11 cellular contexts compared by ENCODE assay signal in the genomic region with DNA sequence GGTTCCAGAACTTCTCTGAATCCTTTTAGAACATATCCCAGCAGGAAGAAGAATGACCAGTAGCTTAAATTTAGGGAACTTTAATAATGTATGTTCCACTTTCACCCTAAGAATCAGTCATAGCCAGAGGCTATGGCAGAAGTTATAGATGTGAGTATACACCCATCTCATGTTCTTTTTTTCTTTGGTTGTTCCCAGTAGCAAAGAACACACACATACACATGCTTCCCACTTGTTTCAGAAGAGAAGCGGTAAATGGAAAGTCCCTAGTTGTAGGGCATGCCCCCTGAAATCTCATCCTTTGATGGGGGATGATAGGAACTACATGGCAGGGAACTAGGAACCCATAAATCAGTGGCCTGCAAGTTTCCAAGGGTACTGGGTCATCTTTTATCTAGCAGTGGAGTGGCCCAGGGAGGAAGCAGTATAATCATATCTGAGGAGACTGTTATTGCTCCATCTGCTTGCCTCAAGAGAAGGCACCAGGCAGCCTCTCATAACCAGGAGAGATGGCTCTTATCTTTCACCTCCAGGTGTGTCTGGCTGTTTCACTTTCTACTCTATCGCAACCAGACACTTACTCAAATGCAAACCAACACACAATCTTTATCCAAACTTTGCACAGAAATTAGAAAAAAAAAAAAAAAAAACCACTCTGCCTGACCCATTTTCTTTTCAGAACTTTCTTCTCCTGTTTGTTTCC.
A peak's percentile ranks its signal among the peaks of the same experiment; 100 is the strongest.
DNase-seq lines count a peak whose midpoint lies in the region; ATAC-seq and TF ChIP-seq lines count a peak whose summit lies in the region.
"Had no signal": no experiment of that assay in that cellular context is flagged by ENCODE, and none has a peak within 500 bp of the region (broad histone marks: within the 10 kb centered on the region; RNA-seq: fewer than 3 reads in every experiment).

No MANE protein-coding gene starts in this region.

- H3K4me3 Mint-ChIP-seq in stimulated activated memory B cell treated with anti-CD40 and anti-IgM and Interleukin-4, amounts not matched to agents 10 μg/mL and 1 μg/mL and 100 μg/mL, for 72 hours = no peak overlapping the region
- no peak overlapping the region for H3K4me3 Mint-ChIP-seq in GM23338

- no peaks in the 10 kb centered on the region for H3K36me3 Mint-ChIP-seq in stimulated activated memory B cell treated with anti-CD40 and anti-IgM and Interleukin-4, amounts not matched to agents 10 μg/mL and 1 μg/mL and 100 μg/mL, for 72 hours
- H3K36me3 Mint-ChIP-seq in GM23338 (ENCODE audit: low read depth) = peaks cover 4% of the 10 kb centered on the region; the same call in 1 of the 3 replicates

- H3K4me3 ChIP-seq in GM23338 = no peak overlapping the region

- no peaks in the 10 kb centered on the region for H3F3A ChIP-seq in GM23338 (replicated peaks; ENCODE audit: low read depth)

- peaks cover 9% of the 10 kb centered on the region; the same call in 1 of the 2 replicates for H3K9me2 ChIP-seq in GM23338 (ENCODE audit: insufficient read depth)

- no peaks in the 10 kb centered on the region for H3K79me2 ChIP-seq in GM23338 (replicated peaks; ENCODE audit: insufficient read depth)

- no peak overlapping the region for H2AFZ ChIP-seq in GM23338

- TF ChIP-seq CTCF in GM23338 (conservative IDR thresholded peaks at IDR 0.05; ENCODE audit: low read depth in 2 of 2) = no peak

- H3K27ac Mint-ChIP-seq in stimulated activated memory B cell treated with anti-CD40 and anti-IgM and Interleukin-4, amounts not matched to agents 10 μg/mL and 1 μg/mL and 100 μg/mL, for 72 hours = no peak overlapping the region
- H3K27ac Mint-ChIP-seq in GM23338 = no peak overlapping the region

- no peaks in the 10 kb centered on the region for H3K27me3 ChIP-seq in GM23338 (ENCODE audit: insufficient read depth)

- no peaks in the 10 kb centered on the region for H3K4me1 Mint-ChIP-seq in stimulated activated memory B cell treated with anti-CD40 and anti-IgM and Interleukin-4, amounts not matched to agents 10 μg/mL and 1 μg/mL and 100 μg/mL, for 72 hours
- H3K4me1 Mint-ChIP-seq in GM23338 = peaks cover 28% of the 10 kb centered on the region

- H3K4me2 ChIP-seq in GM23338 = no peak overlapping the region

- DNase-seq in NCI-H187 treated with DMSO at 0.1 percent for 48 hours (lab: John Stamatoyannopoulos, UW) (peak; percentile 9), NCI-H187 (lab: John Stamatoyannopoulos, UW) (no peak), activated T-cell treated with anti-CD3 and anti-CD28 coated beads for 4 hours (no peak), GM23338 (ENCODE audit: low spot score) (no peak)
- no peak for DNase-seq in activated naive CD4-positive, alpha-beta T cell treated with Interleukin-2 at 50 U/mL for 16 hours
- DNase-seq: activated CD8-positive, alpha-beta memory T cell treated with anti-CD3 and anti-CD28 coated beads for 24 hours; aorta had no signal

- H3K27ac ChIP-seq in GM23338 (ENCODE audit: low read depth) = no peak overlapping the region
- H3K27ac ChIP-seq: 22Rv1 had no signal

- peaks cover 20% of the 10 kb centered on the region for H3K4me1 ChIP-seq in GM23338 (ENCODE audit: insufficient read depth)

- no peaks in the 10 kb centered on the region; the same call in 1 of the 2 replicates for H3K36me3 ChIP-seq in GM23338 (ENCODE audit: insufficient read depth)

- no peaks in the 10 kb centered on the region for H4K20me1 ChIP-seq in GM23338 (replicated peaks; ENCODE audit: insufficient read depth)

- ATAC-seq in HG02571 (IDR thresholded peaks at IDR 0.05; ENCODE audit: unreplicated experiment) (peak; percentile 87), HG03342 (IDR thresholded peaks at IDR 0.05; ENCODE audit: unreplicated experiment) (peak; percentile 89), GM23338 (no peak)
- peak; percentile 38 for ATAC-seq in stimulated activated memory B cell treated with anti-CD40 and anti-IgM and Interleukin-4, amounts not matched to agents 10 μg/mL and 1 μg/mL and 100 μg/mL, for 72 hours

- H3K27me3 Mint-ChIP-seq in stimulated activated memory B cell treated with anti-CD40 and anti-IgM and Interleukin-4, amounts not matched to agents 10 μg/mL and 1 μg/mL and 100 μg/mL, for 72 hours = peaks cover 6% of the 10 kb centered on the region
- H3K27me3 Mint-ChIP-seq in GM23338 (ENCODE audit: insufficient read depth, low read depth, poor library complexity) = no peaks in the 10 kb centered on the region

- no peaks in the 10 kb centered on the region for H3K9me3 Mint-ChIP-seq in stimulated activated memory B cell treated with anti-CD40 and anti-IgM and Interleukin-4, amounts not matched to agents 10 μg/mL and 1 μg/mL and 100 μg/mL, for 72 hours
- no peaks in the 10 kb centered on the region for H3K9me3 Mint-ChIP-seq in GM23338

TF ChIP-seq in GM23338, 12 proteins besides CTCF, POLR2A, EP300 and RAD21:
- TF ChIP-seq ZNF331 (CRISPR knock-in tag; IDR thresholded peaks at IDR 0.05; ENCODE audit: low read depth) (no peak), ZNF114 (CRISPR knock-in tag; IDR thresholded peaks at IDR 0.05) (no peak), JUNB (IDR thresholded peaks at IDR 0.05; ENCODE audit: unreplicated experiment) (no peak), CREB1 (CRISPR knock-in tag; IDR thresholded peaks at IDR 0.05; ENCODE audit: low read depth) (no peak), EZH2phosphoT487 (IDR thresholded peaks at IDR 0.05; ENCODE audit: unreplicated experiment) (no peak), EZH2 (IDR thresholded peaks at IDR 0.05; ENCODE audit: low read depth, unreplicated experiment) (no peak)
- TF ChIP-seq, protein P1, sequence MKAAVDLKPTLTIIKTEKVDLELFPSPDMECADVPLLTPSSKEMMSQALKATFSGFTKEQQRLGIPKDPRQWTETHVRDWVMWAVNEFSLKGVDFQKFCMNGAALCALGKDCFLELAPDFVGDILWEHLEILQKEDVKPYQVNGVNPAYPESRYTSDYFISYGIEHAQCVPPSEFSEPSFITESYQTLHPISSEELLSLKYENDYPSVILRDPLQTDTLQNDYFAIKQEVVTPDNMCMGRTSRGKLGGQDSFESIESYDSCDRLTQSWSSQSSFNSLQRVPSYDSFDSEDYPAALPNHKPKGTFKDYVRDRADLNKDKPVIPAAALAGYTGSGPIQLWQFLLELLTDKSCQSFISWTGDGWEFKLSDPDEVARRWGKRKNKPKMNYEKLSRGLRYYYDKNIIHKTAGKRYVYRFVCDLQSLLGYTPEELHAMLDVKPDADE (IDR thresholded peaks at IDR 0.05) = no peak
